Comparison of ENCODE assay signal across 25 cellular contexts in the genomic region with DNA sequence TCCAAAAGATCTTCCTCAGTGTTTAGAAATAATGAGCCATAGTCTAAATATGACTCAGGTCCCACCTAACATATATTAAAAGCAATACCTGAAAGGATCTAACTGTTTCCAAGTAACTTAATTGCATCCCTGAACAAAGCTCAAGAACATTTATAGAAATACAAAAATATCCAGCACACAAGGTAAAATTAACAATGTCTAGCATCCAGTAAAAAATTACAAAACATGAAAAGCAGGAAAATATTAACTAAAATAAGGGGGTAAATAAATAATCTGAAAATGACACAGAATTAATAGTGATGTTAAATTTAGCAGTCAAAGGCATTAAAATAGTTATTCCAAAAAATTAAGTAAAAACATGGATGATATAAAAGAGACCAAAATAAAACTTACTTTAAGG.
"Had no signal": no experiment of that assay in that cellular context is flagged by ENCODE, and none has a peak within 500 bp of the region (broad histone marks: within the 10 kb centered on the region; RNA-seq: fewer than 3 reads in every experiment).

No MANE protein-coding gene starts in this region.

- H3K9me3 ChIP-seq: neutrophil, ovary, psoas muscle, right lobe of liver, thyroid gland had no signal

- DNase-seq: nephron progenitor cell; occipital lobe; ovary; posterior cingulate gyrus; psoas muscle; right cardiac atrium; right lobe of liver; sigmoid colon; small intestine; stimulated activated CD4-positive, alpha-beta T cell treated with anti-CD3 and anti-CD28 coated beads, Interleukin-15, amount 100 ng/mL, for 24 hours; stimulated activated CD4-positive, alpha-beta T cell treated with anti-CD3 and anti-CD28 coated beads, Interleukin-2, amount 100 ng/mL, for 24 hours; stimulated activated CD4-positive, alpha-beta T cell treated with anti-CD3 and anti-CD28 coated beads, Interleukin-2, amount 100 ng/mL, for 48 hours; stimulated activated CD4-positive, alpha-beta T cell treated with anti-CD3 and anti-CD28 coated beads, Interleukin-4, amount 100 ng/mL, for 24 hours; stimulated activated naive B cell treated with anti-CD40 and anti-IgM and Interleukin-4, amounts not matched to agents 10 μg/mL and 1 μg/mL and 100 μg/mL, for 72 hours; stimulated activated naive CD4-positive, alpha-beta T cell treated with Interleukin-2 at 50 U/mL for 16 hours; stomach; thyroid gland; trophoblast cell; upper lobe of left lung had no signal

- FAIRE-seq: small intestine, urothelium cell line had no signal

- H3K27ac ChIP-seq: neutrophil, ovary, parathyroid adenoma, psoas muscle, right lobe of liver, sigmoid colon, stomach, thoracic aorta, thyroid gland, tibial nerve, upper lobe of left lung, vagina had no signal

- H3K36me3 ChIP-seq: neutrophil, ovary, right lobe of liver, sigmoid colon, stomach, thoracic aorta, thyroid gland, tibial nerve, upper lobe of left lung, vagina had no signal

- H3K4me3 ChIP-seq: ovary, psoas muscle, right lobe of liver, sigmoid colon, stomach, thoracic aorta, thyroid gland, tibial nerve, upper lobe of left lung, vagina had no signal

- H3K4me1 ChIP-seq: parathyroid adenoma, psoas muscle, right lobe of liver, sigmoid colon, stomach, thyroid gland, tibial nerve, upper lobe of left lung, vagina had no signal
